ENCODE assay signal across 8 cellular contexts in the genomic region with DNA sequence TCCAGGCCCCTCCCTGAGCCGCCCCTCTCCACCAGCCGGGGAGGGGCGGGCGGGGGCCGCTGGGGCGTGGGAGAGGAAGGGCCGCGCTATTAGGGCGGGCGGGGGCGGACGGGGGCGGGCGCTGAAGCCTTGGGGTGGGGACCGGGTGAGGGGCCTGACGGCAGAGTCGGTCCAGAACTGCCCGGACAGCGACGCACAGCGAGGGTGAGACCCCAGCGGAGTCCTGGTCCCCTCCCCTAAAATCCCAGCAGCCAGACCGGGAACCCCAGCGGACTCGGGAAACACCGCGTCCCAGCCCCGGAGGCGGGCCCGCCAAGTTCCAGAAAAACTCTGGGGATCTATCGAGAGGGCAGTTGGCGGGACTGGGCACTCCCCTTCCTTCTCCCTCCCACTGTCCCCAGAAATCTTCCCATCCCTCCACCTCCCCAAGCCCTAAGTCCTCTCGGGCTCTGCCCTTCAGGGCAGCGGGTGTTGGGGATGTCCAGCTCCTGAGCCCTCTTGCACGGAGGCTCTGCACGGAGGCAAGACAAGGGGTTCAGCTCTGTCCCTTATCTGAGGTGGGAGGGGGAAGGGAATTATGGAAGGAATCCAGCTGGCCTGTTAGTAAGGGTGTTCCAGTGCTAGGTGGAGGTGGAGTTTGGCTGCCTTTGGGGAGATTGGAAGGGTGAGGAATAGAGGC.
DNase-seq lines count a peak whose midpoint lies in the region; ATAC-seq and TF ChIP-seq lines count a peak whose summit lies in the region.

A gene with protein sequence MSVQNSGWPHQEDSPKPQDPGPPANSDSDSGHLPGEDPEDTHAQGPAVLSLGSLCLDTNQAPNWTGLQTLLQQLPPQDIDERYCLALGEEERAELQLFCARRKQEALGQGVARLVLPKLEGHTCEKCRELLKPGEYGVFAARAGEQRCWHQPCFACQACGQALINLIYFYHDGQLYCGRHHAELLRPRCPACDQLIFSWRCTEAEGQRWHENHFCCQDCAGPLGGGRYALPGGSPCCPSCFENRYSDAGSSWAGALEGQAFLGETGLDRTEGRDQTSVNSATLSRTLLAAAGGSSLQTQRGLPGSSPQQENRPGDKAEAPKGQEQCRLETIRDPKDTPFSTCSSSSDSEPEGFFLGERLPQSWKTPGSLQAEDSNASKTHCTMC (plus strand): TSS at position 160 of the 679 bp plus-strand sequence. CDS start 2,692 bp downstream, outside the sequence.

- peak within 1 kb of the TSS; percentile 92 to 94 for H3K4me3 Mint-ChIP-seq in stimulated activated naive CD8-positive, alpha-beta T cell treated with anti-CD3 and anti-CD28 coated beads, Interleukin-15, amount 100 ng/mL, for 72 hours

- peaks cover 10% of the 10 kb centered on the region for H3K27me3 Mint-ChIP-seq in stimulated activated naive CD8-positive, alpha-beta T cell treated with anti-CD3 and anti-CD28 coated beads, Interleukin-15, amount 100 ng/mL, for 72 hours

- H3K4me1 Mint-ChIP-seq in stimulated activated naive CD8-positive, alpha-beta T cell treated with anti-CD3 and anti-CD28 coated beads, Interleukin-15, amount 100 ng/mL, for 72 hours, result peaks cover 27% of the 10 kb centered on the region

- peak; percentile 34 for DNase-seq in NCI-H2227 (lab: John Stamatoyannopoulos, UW; ENCODE audit: unreplicated experiment)
- DNase-seq in NCI-H2227 treated with DMSO at 0.1 percent for 48 hours (lab: John Stamatoyannopoulos, UW), result no peak
- DNase-seq in NCI-H2029 (lab: John Stamatoyannopoulos, UW), result peak; percentile 58
- DNase-seq in cardiac fibroblast (ENCODE audit: low read depth in 2 of 2), result peak; percentile 14 to 69
- DNase-seq in kidney tubule cell (ENCODE audit: low spot score), result peak; percentile 16
- DNase-seq in stimulated activated naive CD8-positive, alpha-beta T cell treated with anti-CD3 and anti-CD28 coated beads, Interleukin-15, amount 100 ng/mL, for 72 hours, result no peak
- DNase-seq in stimulated activated CD8-positive, alpha-beta memory T cell treated with anti-CD3 and anti-CD28 coated beads, Interleukin-4, amount 100 ng/mL, for 48 hours, result no peak

- H3K4me3 ChIP-seq in cardiac fibroblast (replicated peaks in 1 of 2; ENCODE audit: low read depth in 2 of 2, low read length in 2 of 2), result peak within 1 kb of the TSS; percentile 62 to 63

- no peak for ATAC-seq in stimulated activated naive CD8-positive, alpha-beta T cell treated with anti-CD3 and anti-CD28 coated beads, Interleukin-15, amount 100 ng/mL, for 72 hours
- no peak for ATAC-seq in GM21737 (IDR thresholded peaks at IDR 0.05; ENCODE audit: unreplicated experiment)

- H3K9me3 Mint-ChIP-seq in stimulated activated naive CD8-positive, alpha-beta T cell treated with anti-CD3 and anti-CD28 coated beads, Interleukin-15, amount 100 ng/mL, for 72 hours, result no peaks in the 10 kb centered on the region

- TF ChIP-seq CTCF in cardiac fibroblast (IDR thresholded peaks at IDR 0.05; ENCODE audit: low read depth, low read length), result no peak

- peak within 1 kb of the TSS; percentile 52 to 78 for H3K27ac Mint-ChIP-seq in stimulated activated naive CD8-positive, alpha-beta T cell treated with anti-CD3 and anti-CD28 coated beads, Interleukin-15, amount 100 ng/mL, for 72 hours

Comparison
In these comparisons a context has a peak if more than half of its experiments do, and no peak if none do; other contexts are left out.
1. DNase-seq: peak in NCI-H2227 (single experiment), NCI-H2029 (single experiment), cardiac fibroblast (2 of 2) and kidney tubule cell (single experiment); none in NCI-H2227 treated with DMSO at 0.1 percent for 48 hours (single experiment), stimulated activated naive CD8-positive, alpha-beta T cell treated with anti-CD3 and anti-CD28 coated beads, Interleukin-15, amount 100 ng/mL, for 72 hours (0 of 2) and stimulated activated CD8-positive, alpha-beta memory T cell treated with anti-CD3 and anti-CD28 coated beads, Interleukin-4, amount 100 ng/mL, for 48 hours (single experiment).